In genomic region chr1:202623075-202623474, GRCh38 we compare ENCODE assay signal across 11 cellular contexts.
DNase-seq lines count a peak whose midpoint lies in the region; ATAC-seq, FAIRE-seq and TF ChIP-seq lines count a peak whose summit lies in the region.
"Had no signal": no experiment of that assay in that cellular context is flagged by ENCODE, and none has a peak within 500 bp of the region (broad histone marks: within the 10 kb centered on the region; RNA-seq: fewer than 3 reads in every experiment).

No MANE protein-coding gene starts in this region.

- peak overlapping the region; percentile 73 for H3K27ac Mint-ChIP-seq in central memory CD8-positive, alpha-beta T cell (ENCODE audit: low read depth)
- no peak overlapping the region for H3K27ac Mint-ChIP-seq in Calu3 (ENCODE audit: unreplicated experiment)
- H3K27ac Mint-ChIP-seq: stimulated activated effector memory CD8-positive, alpha-beta T cell treated with anti-CD3 and anti-CD28 coated beads, Interleukin-12 subunit alpha, Interleukin-12 subunit beta, amount 100 ng/mL, for 72 hours had no signal

- TF ChIP-seq EP300 in A549 (IDR thresholded peaks at IDR 0.05), result no peak
- TF ChIP-seq EP300 in tibial nerve (IDR thresholded peaks at IDR 0.05), result no peak

- peaks cover 29% of the 10 kb centered on the region for H3K4me1 ChIP-seq in A549
- peaks cover 38% of the 10 kb centered on the region for H3K4me1 ChIP-seq in HUES6 (ENCODE audit: control insufficient read depth, insufficient read depth, low read length)
- H3K4me1 ChIP-seq in tibial nerve, result peaks cover 0 to 20% (median 0%) of the 10 kb centered on the region in 4 donors

- no peaks in the 10 kb centered on the region for H3K36me3 Mint-ChIP-seq in central memory CD8-positive, alpha-beta T cell (ENCODE audit: insufficient read depth)
- H3K36me3 Mint-ChIP-seq in Calu3 (ENCODE audit: insufficient read depth, unreplicated experiment), result no peaks in the 10 kb centered on the region
- H3K36me3 Mint-ChIP-seq: stimulated activated effector memory CD8-positive, alpha-beta T cell treated with anti-CD3 and anti-CD28 coated beads, Interleukin-12 subunit alpha, Interleukin-12 subunit beta, amount 100 ng/mL, for 72 hours had no signal

- intact Hi-C loops in Calu3 (cut with micrococcal nuclease; ENCODE audit: unreplicated experiment), result no loop called here

- 62% methylated on average over 3 of the region's 7 CpGs for WGBS in A549 (ENCODE audit: missing lambda C conversion rate)
- WGBS in tibial nerve, 2 donors, result 54% methylated on average over 7 of the region's 7 CpGs

- BruUV-seq in Calu3 (replicated peaks; lab: Mats Ljungman, UMichigan), result no TSS peak

- DNase-seq in A549 (ENCODE audit: low read depth in 1 of 2, low spot score in 1 of 2) (peak in 1 of 2 experiments; percentile 31), left lobe of liver (ENCODE audit: low spot score) (no peak), GOT3 (lab: John Stamatoyannopoulos, UW) (no peak), Calu3 (no peak), NCI-H526 (lab: John Stamatoyannopoulos, UW) (no peak), tibial nerve (ENCODE audit: low spot score in 2 of 2) (no peak)
- DNase-seq in central memory CD8-positive, alpha-beta T cell (ENCODE audit: low spot score in 2 of 2), result no peak
- DNase-seq: central memory CD4-positive, alpha-beta T cell had no signal

- POLR2A ChIA-PET in A549 (lab: Yijun Ruan, JAX), result no interaction called here

- H3K9me3 Mint-ChIP-seq in central memory CD8-positive, alpha-beta T cell, result no peaks in the 10 kb centered on the region
- H3K9me3 Mint-ChIP-seq in Calu3 (ENCODE audit: low read depth, unreplicated experiment), result no peaks in the 10 kb centered on the region
- H3K9me3 Mint-ChIP-seq: stimulated activated effector memory CD8-positive, alpha-beta T cell treated with anti-CD3 and anti-CD28 coated beads, Interleukin-12 subunit alpha, Interleukin-12 subunit beta, amount 100 ng/mL, for 72 hours had no signal

- H3K9me3 ChIP-seq in A549 (no peaks in the 10 kb centered on the region), HUES6 (ENCODE audit: control insufficient read depth, insufficient read depth, low read depth, low read length) (no peaks in the 10 kb centered on the region), tibial nerve (no peaks in the 10 kb centered on the region)

- no peaks in the 10 kb centered on the region for H3K4me1 Mint-ChIP-seq in central memory CD8-positive, alpha-beta T cell
- peaks cover 17% of the 10 kb centered on the region for H3K4me1 Mint-ChIP-seq in Calu3 (ENCODE audit: low read depth, unreplicated experiment)

- CTCF ChIA-PET in A549 (lab: Yijun Ruan, JAX), result interaction anchor here (0.7 kb wide), 1 partner anchor 20 kb away, joined by 3 read pairs; no protein-coding TSS in a partner anchor
- CTCF ChIA-PET in Calu3 (lab: Charles Lee), result no interaction called here

- ATAC-seq in A549 (peak; percentile 28 to 64; a peak in 3 of 6 replicates), left lobe of liver (peak; percentile 4)
- no peak for ATAC-seq in central memory CD8-positive, alpha-beta T cell (replicated peaks; ENCODE audit: extremely low read depth, poor library complexity, severe bottlenecking)
- ATAC-seq: stimulated activated effector memory CD8-positive, alpha-beta T cell treated with anti-CD3 and anti-CD28 coated beads, Interleukin-12 subunit alpha, Interleukin-12 subunit beta, amount 100 ng/mL, for 72 hours had no signal

- no peak for TF ChIP-seq RAD21 in A549 (conservative IDR thresholded peaks at IDR 0.05 in 1 of 2, IDR thresholded peaks at IDR 0.05 in 1 of 2)

- peak overlapping the region; percentile 81 to 92 for H3K27ac ChIP-seq in A549
- H3K27ac ChIP-seq in HUES6 (ENCODE audit: low read depth, low read length), result peak overlapping the region; percentile 62; the same call in 1 of the 2 replicates
- H3K27ac ChIP-seq in tibial nerve, result no peak overlapping the region

- no peaks in the 10 kb centered on the region for H3K27me3 ChIP-seq in HUES6 (ENCODE audit: control insufficient read depth, insufficient read depth, low read length)
- no peaks in the 10 kb centered on the region for H3K27me3 ChIP-seq in tibial nerve

- H3K36me3 ChIP-seq in HUES6 (ENCODE audit: control insufficient read depth, insufficient read depth, low read length) (no peaks in the 10 kb centered on the region), tibial nerve (no peaks in the 10 kb centered on the region)

- H3K27me3 Mint-ChIP-seq in central memory CD8-positive, alpha-beta T cell, result peaks cover 15% of the 10 kb centered on the region
- peaks cover 11% of the 10 kb centered on the region for H3K27me3 Mint-ChIP-seq in Calu3 (ENCODE audit: unreplicated experiment)

- H3K4me3 Mint-ChIP-seq in central memory CD8-positive, alpha-beta T cell, result no peak overlapping the region
- no peak overlapping the region for H3K4me3 Mint-ChIP-seq in Calu3 (ENCODE audit: low read depth, unreplicated experiment)
- H3K4me3 Mint-ChIP-seq: stimulated activated effector memory CD8-positive, alpha-beta T cell treated with anti-CD3 and anti-CD28 coated beads, Interleukin-12 subunit alpha, Interleukin-12 subunit beta, amount 100 ng/mL, for 72 hours had no signal

- peak overlapping the region; percentile 50; the same call in 2 of the 3 replicates for H3K4me2 ChIP-seq in A549

- no peak for FAIRE-seq in A549 (lab: Jason Lieb, UNC)
- FAIRE-seq: frontal cortex had no signal

- no peak for TF ChIP-seq POLR2A in A549 (IDR thresholded peaks at IDR 0.05; ENCODE audit: low read length)
- no peak for TF ChIP-seq POLR2A in tibial nerve (IDR thresholded peaks at IDR 0.05)

- no peak overlapping the region for H3K4me3 ChIP-seq in A549
- no peak overlapping the region for H3K4me3 ChIP-seq in HUES6 (ENCODE audit: low read depth, low read length)
- H3K4me3 ChIP-seq in tibial nerve, result no peak overlapping the region

- no peak for TF ChIP-seq CTCF in A549 (IDR thresholded peaks at IDR 0.05)
- TF ChIP-seq CTCF in Calu3 (IDR thresholded peaks at IDR 0.05; ENCODE audit: unreplicated experiment), result no peak
- TF ChIP-seq CTCF in tibial nerve (IDR thresholded peaks at IDR 0.05), result no peak

- H3K9ac ChIP-seq in HUES6 (ENCODE audit: low read length), result peak overlapping the region; percentile 24

TF ChIP-seq in A549, 52 proteins besides CTCF, POLR2A, EP300 and RAD21:
- TF ChIP-seq MYC (IDR thresholded peaks at IDR 0.05; ENCODE audit: borderline replicate concordance, low read length) (no peak), MAFK (IDR thresholded peaks at IDR 0.05; ENCODE audit: partially characterized antibody) (peak; percentile 11)

Comparison
In these comparisons a context has a peak if more than half of its experiments do, and no peak if none do; other contexts are left out.
1. H3K27ac ChIP-seq: peak in A549 (2 of 2) and HUES6 (single experiment); none in tibial nerve (0 of 4).